In genomic region chr13:74118328-74118727, GRCh38 we compare ENCODE assay signal across 27 cellular contexts.
"Had no signal": no experiment of that assay in that cellular context is flagged by ENCODE, and none has a peak within 500 bp of the region (broad histone marks: within the 10 kb centered on the region; RNA-seq: fewer than 3 reads in every experiment).

No MANE protein-coding gene starts in this region.

- H3K9me3 ChIP-seq: testis had no signal

- H3K4me1 Mint-ChIP-seq: endodermal cell, nephron, neural progenitor cell had no signal

- H3K4me3 Mint-ChIP-seq: endodermal cell, memory B cell, nephron, neural progenitor cell, type B pancreatic cell had no signal

- DNase-seq: cerebellar nuclear complex; effector CD8-positive, alpha-beta T cell; endodermal cell; foreskin keratinocyte; heart left ventricle; stimulated activated CD4-positive, alpha-beta T cell treated with anti-CD3 and anti-CD28 coated beads, Interleukin-12 subunit alpha, Interleukin-12 subunit beta, amount 100 ng/mL, for 4 hours; stimulated activated CD4-positive, alpha-beta T cell treated with anti-CD3 and anti-CD28 coated beads, Interleukin-1b, Interleukin-23, amount 100 ng/mL, for 48 hours; stimulated activated CD4-positive, alpha-beta T cell treated with anti-CD3 and anti-CD28 coated beads, Interleukin-4, amount 100 ng/mL, for 1 hour; stimulated activated CD8-positive, alpha-beta memory T cell treated with anti-CD3 and anti-CD28 coated beads, Interleukin-4, amount 100 ng/mL, for 48 hours; stimulated activated naive CD4-positive, alpha-beta T cell; substantia nigra; testis; tibial artery had no signal

- H3K27ac ChIP-seq: esophagus muscularis mucosa, foreskin keratinocyte, gastroesophageal sphincter, heart left ventricle, hepatocyte, neural progenitor cell, parathyroid adenoma, right atrium auricular region, testis, tibial artery had no signal

- H3K4me1 ChIP-seq: foreskin keratinocyte, neural progenitor cell, parathyroid adenoma, testis had no signal

- ATAC-seq: foreskin keratinocyte, gastroesophageal sphincter, heart left ventricle, left lobe of liver, sciatic nerve had no signal

- H3K27ac Mint-ChIP-seq: endodermal cell, memory B cell, nephron, neural progenitor cell, progenitor cell of endocrine pancreas, type B pancreatic cell had no signal

- H3K27me3 ChIP-seq: esophagus muscularis mucosa, foreskin keratinocyte, gastroesophageal sphincter, heart left ventricle, hepatocyte, neural progenitor cell, right atrium auricular region, testis, tibial artery had no signal

- H3K36me3 ChIP-seq: esophagus muscularis mucosa, right atrium auricular region, tibial artery had no signal

- H3K4me3 ChIP-seq: esophagus muscularis mucosa, gastroesophageal sphincter, heart left ventricle, hepatocyte, lung, neural progenitor cell, right atrium auricular region, smooth muscle cell, testis, tibial artery had no signal

- H3K27me3 Mint-ChIP-seq: memory B cell, progenitor cell of endocrine pancreas, type B pancreatic cell had no signal
